Comparison of ENCODE assay signal across 8 cellular contexts in genomic region chr7:29106128-29106988, GRCh38. TPM values are rescaled to one million over a fixed set of nuclear protein-coding genes. Genes with fewer than 3 reads are reported as not detected.
DNase-seq lines count a peak whose midpoint lies in the region; ATAC-seq and TF ChIP-seq lines count a peak whose summit lies in the region.

No MANE protein-coding gene starts in this region.

- peak; percentile 59 for DNase-seq in activated CD8-positive, alpha-beta memory T cell treated with anti-CD3 and anti-CD28 coated beads for 24 hours
- DNase-seq in activated CD8-positive, alpha-beta memory T cell treated with anti-CD3 and anti-CD28 coated beads, Interleukin-2, amount 50 U/mL, for 4 hours, result no peak
- DNase-seq in NCI-H226 (peak; percentile 56), heart right ventricle (peak; percentile 11 to 67), prostate gland (ENCODE audit: low spot score) (peak; percentile 61)
- peak; percentile 8 for DNase-seq in activated T-helper 1 cell treated with anti-CD3 and anti-CD28 coated beads, Interleukin-12 subunit alpha, Interleukin-12 subunit beta, Interleukin-2, Interleukin-4 antibody, amounts not matched to agents 30 ng/mL and 10 ng/mL and 1 ng/mL, durations not matched to agents 14 hours and 24 hours and 36 hours (ENCODE audit: low spot score)

- ATAC-seq in HG02885 (IDR thresholded peaks at IDR 0.05; ENCODE audit: poor library complexity, unreplicated experiment) (peak; percentile 78), heart right ventricle (peak; percentile 69 to 86 (median 79)), HG03159 (IDR thresholded peaks at IDR 0.05; ENCODE audit: unreplicated experiment) (no peak)

- TF ChIP-seq POLR2A in prostate gland (IDR thresholded peaks at IDR 0.05), result no peak

- intact Hi-C loops in activated T-helper 1 cell treated with anti-CD3 and anti-CD28 coated beads, Interleukin-12 subunit alpha, Interleukin-12 subunit beta, Interleukin-2, Interleukin-4 antibody, amounts not matched to agents 30 ng/mL and 10 ng/mL and 1 ng/mL, durations not matched to agents 14 hours and 24 hours and 36 hours (cut with micrococcal nuclease), result loop anchor here (1.0 kb wide), 4 partner anchors 150 to 303 kb away; no protein-coding TSS in a partner anchor
- intact Hi-C loops in heart right ventricle (cut with DNase I), result loop anchor here (1.0 to 10.0 kb wide), 9 partner anchors 152 to 302 kb away; partner anchors contain the start of gene TRIL (in 5 of the 10)
- intact Hi-C loops in prostate gland (cut with DNase I), result loop anchor here (5.0 kb wide), 1 partner anchor 301 kb away; no protein-coding TSS in a partner anchor

- 59 to 60% methylated on average over 6 of the region's 6 CpGs for WGBS in heart right ventricle, 2 donors
- 56% methylated on average over 6 of the region's 6 CpGs for WGBS in prostate gland

- TF ChIP-seq CTCF in heart right ventricle (IDR thresholded peaks at IDR 0.05) (peak; percentile 72 to 91 (median 85)), prostate gland (IDR thresholded peaks at IDR 0.05) (peak; percentile 37 to 82 (median 74))

- no peaks in the 10 kb centered on the region for H3K36me3 Mint-ChIP-seq in activated T-helper 1 cell treated with anti-CD3 and anti-CD28 coated beads, Interleukin-12 subunit alpha, Interleukin-12 subunit beta, Interleukin-2, Interleukin-4 antibody, amounts not matched to agents 30 ng/mL and 10 ng/mL and 1 ng/mL, durations not matched to agents 14 hours and 24 hours and 36 hours (ENCODE audit: low read depth)

- H3K4me1 Mint-ChIP-seq in activated T-helper 1 cell treated with anti-CD3 and anti-CD28 coated beads, Interleukin-12 subunit alpha, Interleukin-12 subunit beta, Interleukin-2, Interleukin-4 antibody, amounts not matched to agents 30 ng/mL and 10 ng/mL and 1 ng/mL, durations not matched to agents 14 hours and 24 hours and 36 hours (ENCODE audit: low read depth), result peaks cover 7% of the 10 kb centered on the region

- H3K27ac ChIP-seq in heart right ventricle (no peak overlapping the region), prostate gland (no peak overlapping the region)

- no peak overlapping the region for H3K27ac Mint-ChIP-seq in activated T-helper 1 cell treated with anti-CD3 and anti-CD28 coated beads, Interleukin-12 subunit alpha, Interleukin-12 subunit beta, Interleukin-2, Interleukin-4 antibody, amounts not matched to agents 30 ng/mL and 10 ng/mL and 1 ng/mL, durations not matched to agents 14 hours and 24 hours and 36 hours

- H3K4me1 ChIP-seq in heart right ventricle (peaks cover 0 to 24% (median 5%) of the 10 kb centered on the region in 9 donors), prostate gland (replicated peaks) (no peaks in the 10 kb centered on the region)

- H3K27me3 ChIP-seq in heart right ventricle (no peaks in the 10 kb centered on the region), prostate gland (replicated peaks; ENCODE audit: insufficient read depth) (no peaks in the 10 kb centered on the region)

- H3K9me3 Mint-ChIP-seq in activated T-helper 1 cell treated with anti-CD3 and anti-CD28 coated beads, Interleukin-12 subunit alpha, Interleukin-12 subunit beta, Interleukin-2, Interleukin-4 antibody, amounts not matched to agents 30 ng/mL and 10 ng/mL and 1 ng/mL, durations not matched to agents 14 hours and 24 hours and 36 hours, result no peaks in the 10 kb centered on the region

- H3K9me3 ChIP-seq in heart right ventricle (no peaks in the 10 kb centered on the region), prostate gland (no peaks in the 10 kb centered on the region)

- H3K4me3 Mint-ChIP-seq in activated T-helper 1 cell treated with anti-CD3 and anti-CD28 coated beads, Interleukin-12 subunit alpha, Interleukin-12 subunit beta, Interleukin-2, Interleukin-4 antibody, amounts not matched to agents 30 ng/mL and 10 ng/mL and 1 ng/mL, durations not matched to agents 14 hours and 24 hours and 36 hours, result no peak overlapping the region

- peaks cover 15% of the 10 kb centered on the region for H3K27me3 Mint-ChIP-seq in activated T-helper 1 cell treated with anti-CD3 and anti-CD28 coated beads, Interleukin-12 subunit alpha, Interleukin-12 subunit beta, Interleukin-2, Interleukin-4 antibody, amounts not matched to agents 30 ng/mL and 10 ng/mL and 1 ng/mL, durations not matched to agents 14 hours and 24 hours and 36 hours (ENCODE audit: insufficient read depth)

- H3K36me3 ChIP-seq in heart right ventricle (peaks cover 0 to 6% (median 0%) of the 10 kb centered on the region in 9 donors), prostate gland (no peaks in the 10 kb centered on the region)

- H3K4me3 ChIP-seq in heart right ventricle, result no peak overlapping the region
- H3K4me3 ChIP-seq in prostate gland, result no peak overlapping the region

RNA-seq across cellular contexts. Expression of gene CPVL, which starts 40.0 kb away (rescaled TPM):
- total RNA-seq in activated T-helper 1 cell treated with anti-CD3 and anti-CD28 coated beads, Interleukin-12 subunit alpha, Interleukin-12 subunit beta, Interleukin-2, Interleukin-4 antibody, amounts not matched to agents 30 ng/mL and 10 ng/mL and 1 ng/mL, durations not matched to agents 14 hours and 24 hours and 36 hours, result not detected in 2 replicates
- 100 to 1,000 TPM in 6 of 10 donors, 10 to 100 TPM in 4; 49.4 to 215 (median 101) TPM for total RNA-seq in heart right ventricle
- 10 to 100 TPM; 82.3 to 85.5 TPM for polyA plus RNA-seq in heart right ventricle
- 10 to 100 TPM in 1 of 2 donors, 1 to 10 TPM in 1; 4.7 to 48.3 TPM for total RNA-seq in prostate gland
